Comparison of ENCODE assay signal across 11 cellular contexts in genomic region chr10:70440296-70441160, GRCh38. TPM values are rescaled to one million over a fixed set of nuclear protein-coding genes. Genes with fewer than 3 reads are reported as not detected.
DNase-seq lines count a peak whose midpoint lies in the region; ATAC-seq and TF ChIP-seq lines count a peak whose summit lies in the region.
"Had no signal": no experiment of that assay in that cellular context is flagged by ENCODE, and none has a peak within 500 bp of the region (broad histone marks: within the 10 kb centered on the region; RNA-seq: fewer than 3 reads in every experiment).

No MANE protein-coding gene starts in this region.

- peaks cover 52 to 74% (median 61%) of the 10 kb centered on the region in 3 donors for H3K27me3 Mint-ChIP-seq in CD14-positive monocyte (ENCODE audit: low read depth in 3 of 3)
- H3K27me3 Mint-ChIP-seq in naive thymus-derived CD8-positive, alpha-beta T cell = peaks cover 15 to 58% (median 35%) of the 10 kb centered on the region in 5 donors

- intact Hi-C loops in CD14-positive monocyte (cut with micrococcal nuclease) = no loop called here

- no peaks in the 10 kb centered on the region for H3K9me3 ChIP-seq in effector memory CD4-positive, alpha-beta T cell (ENCODE audit: control insufficient read depth, low read length)
- H3K9me3 ChIP-seq: SJCRH30 had no signal

- no peak for TF ChIP-seq CTCF in CD14-positive monocyte (IDR thresholded peaks at IDR 0.05)

- H3K27me3 ChIP-seq in effector memory CD4-positive, alpha-beta T cell (replicated peaks; ENCODE audit: control insufficient read depth, insufficient read depth, low read length, poor library complexity, severe bottlenecking) = peaks cover 32% of the 10 kb centered on the region
- H3K27me3 ChIP-seq: SJCRH30 had no signal

- H3K27ac Mint-ChIP-seq in CD14-positive monocyte = no peak overlapping the region
- peak overlapping the region in 3 of 10 donors; percentile 27 to 81 (median 67) for H3K27ac Mint-ChIP-seq in naive thymus-derived CD8-positive, alpha-beta T cell

- H3K27ac ChIP-seq in effector memory CD4-positive, alpha-beta T cell (ENCODE audit: insufficient read depth, low read length, poor library complexity, severe bottlenecking) = no peak overlapping the region
- H3K27ac ChIP-seq: SJCRH30 had no signal

- POLR2A ChIA-PET in naive thymus-derived CD8-positive, alpha-beta T cell (lab: Charles Lee) = no interaction called here

- H3K36me3 Mint-ChIP-seq in CD14-positive monocyte = peaks cover 3 to 5% of the 10 kb centered on the region in 2 donors
- H3K36me3 Mint-ChIP-seq in naive thymus-derived CD8-positive, alpha-beta T cell = peaks cover 0 to 4% (median 0%) of the 10 kb centered on the region in 3 donors

- DNase-seq in CD14-positive monocyte (ENCODE audit: low spot score) (no peak), NCI-H69 (lab: John Stamatoyannopoulos, UW) (peak; percentile 29), Ammon's horn (ENCODE audit: low spot score) (no peak), NCI-H526 treated with DMSO at 0.1 percent for 48 hours (lab: John Stamatoyannopoulos, UW) (no peak), occipital lobe (lab: John Stamatoyannopoulos, UW) (no peak)
- DNase-seq in effector memory CD4-positive, alpha-beta T cell = no peak
- peak in 1 of 10 donors; percentile 9 for DNase-seq in naive thymus-derived CD8-positive, alpha-beta T cell
- DNase-seq: SJCRH30 had no signal

- H3K9me3 Mint-ChIP-seq in CD14-positive monocyte = peaks cover 0 to 22% (median 4%) of the 10 kb centered on the region in 7 donors
- H3K9me3 Mint-ChIP-seq in naive thymus-derived CD8-positive, alpha-beta T cell = peaks cover 0 to 3% (median 0%) of the 10 kb centered on the region in 9 donors

- ATAC-seq in naive thymus-derived CD8-positive, alpha-beta T cell = peak; percentile 54 to 70
- no peak for ATAC-seq in GM19452 (IDR thresholded peaks at IDR 0.05; ENCODE audit: unreplicated experiment)

- peaks cover 18% of the 10 kb centered on the region for H3K4me1 ChIP-seq in effector memory CD4-positive, alpha-beta T cell (ENCODE audit: control insufficient read depth, insufficient read depth, low read length, poor library complexity, severe bottlenecking)

- no peaks in the 10 kb centered on the region for H3K36me3 ChIP-seq in effector memory CD4-positive, alpha-beta T cell (ENCODE audit: control insufficient read depth, insufficient read depth, low read length)
- H3K36me3 ChIP-seq: SJCRH30 had no signal

- peak overlapping the region; percentile 45 for H3K4me3 ChIP-seq in effector memory CD4-positive, alpha-beta T cell (ENCODE audit: insufficient read depth, low read depth, low read length, poor library complexity, severe bottlenecking)
- H3K4me3 ChIP-seq: SJCRH30 had no signal

- peak overlapping the region; percentile 20 to 89 for H3K4me3 Mint-ChIP-seq in CD14-positive monocyte
- peak overlapping the region; percentile 68 to 89 (median 81) for H3K4me3 Mint-ChIP-seq in naive thymus-derived CD8-positive, alpha-beta T cell

- peaks cover 12% of the 10 kb centered on the region for H3K4me1 Mint-ChIP-seq in CD14-positive monocyte
- peaks cover 7 to 24% (median 16%) of the 10 kb centered on the region in 4 donors for H3K4me1 Mint-ChIP-seq in naive thymus-derived CD8-positive, alpha-beta T cell

RNA-seq across cellular contexts. Expression of gene NODAL, which starts 1.0 kb away (rescaled TPM):
- polyA plus RNA-seq in CD14-positive monocyte = not detected
- not detected for total RNA-seq in naive thymus-derived CD8-positive, alpha-beta T cell
- not detected for polyA plus RNA-seq in naive thymus-derived CD8-positive, alpha-beta T cell
- total RNA-seq in occipital lobe = 2.2 TPM
- total RNA-seq: H4, LHCN-M2, SJCRH30 had no signal

RNA-seq across cellular contexts. Expression of gene EIF4EBP2, which starts 36.6 kb away (rescaled TPM):
- polyA plus RNA-seq in CD14-positive monocyte = 10 to 100 TPM; 73.4 to 93.8 TPM
- 10 to 100 TPM; 44.9 to 49.4 TPM for total RNA-seq in naive thymus-derived CD8-positive, alpha-beta T cell
- polyA plus RNA-seq in naive thymus-derived CD8-positive, alpha-beta T cell = 10 to 100 TPM; 44.8 to 62.4 (median 47.7) TPM
- 62.5 TPM for total RNA-seq in occipital lobe

RNA-seq across cellular contexts. Expression of gene PALD1, which starts 38.0 kb away (rescaled TPM):
- polyA plus RNA-seq in CD14-positive monocyte = under 1 TPM in 1 of 2 donors, not detected in 1; 0.04 TPM
- total RNA-seq in naive thymus-derived CD8-positive, alpha-beta T cell = not detected
- under 1 TPM in 1 of 3 donors, not detected in 2; 0.27 TPM for polyA plus RNA-seq in naive thymus-derived CD8-positive, alpha-beta T cell
- total RNA-seq in occipital lobe = 8.9 TPM

RNA-seq across cellular contexts. Expression of gene LRRC20, which starts 58.1 kb away (rescaled TPM):
- polyA plus RNA-seq in CD14-positive monocyte = 1 to 10 TPM; 1.2 to 1.3 TPM
- total RNA-seq in naive thymus-derived CD8-positive, alpha-beta T cell = 1 to 10 TPM; 1.3 to 1.5 TPM
- 1 to 10 TPM; 1.8 to 2.2 (median 2.1) TPM for polyA plus RNA-seq in naive thymus-derived CD8-positive, alpha-beta T cell
- 21.5 TPM for total RNA-seq in occipital lobe
